In the genomic region with DNA sequence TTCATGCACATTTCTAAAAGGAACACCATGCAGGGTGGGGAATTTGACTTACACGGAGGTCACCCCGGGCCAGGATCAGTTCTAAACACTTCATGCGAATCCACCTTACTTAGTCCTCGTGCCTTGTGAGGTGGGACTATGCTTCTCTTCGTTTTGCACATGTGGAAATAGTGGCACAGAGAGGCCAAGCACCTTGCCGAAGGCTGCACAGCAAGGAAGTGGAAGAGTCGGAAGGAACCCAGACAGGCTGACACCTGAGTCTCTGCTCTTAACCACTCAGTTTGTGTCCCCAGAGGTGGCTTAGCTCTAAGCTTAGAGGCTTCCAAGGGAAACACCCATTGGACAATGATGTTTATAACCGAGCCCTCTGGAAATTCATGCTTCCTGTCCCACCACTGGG, we compare ENCODE assay signal across 1 cellular context.
TF ChIP-seq lines count a peak whose summit lies in the region.

No MANE protein-coding gene starts in this region.

TF ChIP-seq in K562, 482 proteins besides CTCF, POLR2A, EP300 and RAD21 (continued from another document):
- TF ChIP-seq ZFP36 (IDR thresholded peaks at IDR 0.05; ENCODE audit: low read depth, low read length, partially characterized antibody): peak; percentile 79
